7 cellular contexts compared by ENCODE assay signal in the genomic region with DNA sequence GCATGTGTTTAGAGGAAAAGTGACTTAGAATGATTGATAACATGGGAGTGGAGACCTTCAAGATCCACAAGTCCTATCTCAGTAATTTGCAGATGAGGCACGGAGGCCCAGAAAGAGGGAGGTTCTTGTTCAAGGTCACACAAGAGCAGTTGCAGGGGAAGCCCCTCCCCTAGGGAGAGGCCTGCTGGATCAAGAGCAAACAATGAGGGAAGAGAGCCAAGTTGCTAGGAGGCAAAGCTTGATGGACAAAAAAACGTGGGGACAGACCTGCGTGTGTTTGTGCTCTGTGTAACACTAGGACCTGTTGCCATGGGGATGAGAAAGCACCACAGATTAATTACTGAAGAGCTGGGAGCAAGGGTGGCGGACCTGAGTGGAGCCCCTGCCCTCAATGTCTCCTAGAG.
DNase-seq lines count a peak whose midpoint lies in the region; ATAC-seq lines count a peak whose summit lies in the region.
"Had no signal": no experiment of that assay in that cellular context is flagged by ENCODE, and none has a peak within 500 bp of the region (broad histone marks: within the 10 kb centered on the region; RNA-seq: fewer than 3 reads in every experiment).

No MANE protein-coding gene starts in this region.

- no peaks in the 10 kb centered on the region for H3K27me3 ChIP-seq in layer of hippocampus (ENCODE audit: control insufficient read depth, insufficient read depth, low read length)

- peak overlapping the region; percentile 59 for H3K27ac ChIP-seq in layer of hippocampus (ENCODE audit: low read depth, low read length)

- ATAC-seq in HG03139 (IDR thresholded peaks at IDR 0.05; ENCODE audit: unreplicated experiment), result no peak
- ATAC-seq in HG02759 (IDR thresholded peaks at IDR 0.05; ENCODE audit: unreplicated experiment), result no peak
- no peak for ATAC-seq in HG03342 (IDR thresholded peaks at IDR 0.05; ENCODE audit: unreplicated experiment)

- DNase-seq in DMS153 treated with DMSO at 0.1 percent for 48 hours (lab: John Stamatoyannopoulos, UW; ENCODE audit: unreplicated experiment) (peak; percentile 88), NCI-H748 (lab: John Stamatoyannopoulos, UW; ENCODE audit: unreplicated experiment) (peak; percentile 95)
- DNase-seq: CD4-positive, CD25-positive, alpha-beta regulatory T cell had no signal
